In the genomic region with DNA sequence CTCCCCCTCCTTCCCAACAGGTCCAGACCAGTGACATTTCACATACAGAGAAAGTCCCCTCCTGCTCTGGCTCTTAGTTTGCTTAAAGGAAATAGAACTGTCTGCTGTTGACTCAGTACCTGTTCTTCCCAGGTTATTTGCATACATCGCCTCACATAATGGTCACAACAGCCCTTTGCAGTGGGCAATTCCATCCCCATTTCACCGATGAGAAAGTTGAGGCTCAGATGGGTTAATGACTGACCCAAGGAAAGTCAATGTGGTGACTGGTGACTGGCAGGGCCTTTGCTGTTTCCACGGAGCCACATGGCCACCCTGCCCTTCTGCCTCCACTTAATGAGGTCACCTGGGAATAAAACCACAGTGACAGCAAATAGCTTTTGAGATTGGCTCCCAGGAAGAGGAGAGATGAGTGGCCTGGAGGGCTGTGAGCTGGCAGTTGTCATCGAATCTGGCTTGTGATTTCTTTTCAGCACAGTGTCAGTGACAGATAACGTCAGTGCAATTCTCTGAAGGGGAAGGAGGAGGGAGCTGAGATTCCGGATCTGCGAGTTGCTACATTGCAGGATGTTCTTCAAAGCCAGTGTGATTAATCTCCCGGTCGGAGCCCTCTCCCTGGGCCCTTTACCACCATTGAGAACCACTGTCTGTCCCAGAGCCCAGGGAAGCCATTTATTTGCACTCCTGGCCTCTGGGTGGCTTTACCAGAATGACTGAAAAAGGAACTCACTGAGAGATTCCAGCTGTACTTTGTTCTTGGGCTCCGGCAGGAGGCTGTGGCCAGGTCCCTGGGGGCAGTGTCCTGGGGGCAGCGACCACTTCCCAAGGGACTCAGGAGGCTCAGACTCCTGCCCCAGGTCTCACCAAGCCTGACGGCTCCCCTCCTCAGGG, we compare ENCODE assay signal across 8 cellular contexts.
DNase-seq lines count a peak whose midpoint lies in the region; ATAC-seq and TF ChIP-seq lines count a peak whose summit lies in the region.

No MANE protein-coding gene starts in this region.

- intact Hi-C loops in heart right ventricle (cut with DNase I), result no loop called here

- peak overlapping the region in 8 of 10 donors; percentile 9 to 71 (median 42) for H3K27ac ChIP-seq in heart right ventricle

- WGBS in heart right ventricle, 2 donors, result 26 to 28% methylated on average over 12 of the region's 12 CpGs

- H3K4me1 ChIP-seq in heart right ventricle, result peaks cover 4 to 40% (median 26%) of the 10 kb centered on the region in 9 donors

- no peak for TF ChIP-seq CTCF in heart right ventricle (IDR thresholded peaks at IDR 0.05)

- no peaks in the 10 kb centered on the region for H3K9me3 ChIP-seq in heart right ventricle

- H3K36me3 ChIP-seq in heart right ventricle, result no peaks in the 10 kb centered on the region

- H3K4me3 ChIP-seq in heart right ventricle, result no peak overlapping the region

- ATAC-seq in GM18867 (IDR thresholded peaks at IDR 0.05; ENCODE audit: unreplicated experiment) (peak; percentile 69), HG02623 (IDR thresholded peaks at IDR 0.05; ENCODE audit: unreplicated experiment) (peak; percentile 52), heart right ventricle (peak; percentile 42 to 86 (median 74))

- H3K27me3 ChIP-seq in heart right ventricle, result no peaks in the 10 kb centered on the region

- DNase-seq in NCI-H2107 (lab: John Stamatoyannopoulos, UW) (peak; percentile 77), heart right ventricle (peak in 1 of 2 donors; percentile 32), HUDEP-2 (lab: John Stamatoyannopoulos, UW; ENCODE audit: unreplicated experiment in 76 of 76) (no peak), COLO829 (ENCODE audit: low spot score) (no peak), KG1 (lab: John Stamatoyannopoulos, UW) (no peak), iPS-NIHi11 (ENCODE audit: low spot score) (no peak)
